27 cellular contexts compared by ENCODE assay signal in genomic region chr9:15373881-15374280, GRCh38. TPM values are rescaled to one million over a fixed set of nuclear protein-coding genes. Genes with fewer than 3 reads are reported as not detected.
DNase-seq lines count a peak whose midpoint lies in the region; ATAC-seq, FAIRE-seq and TF ChIP-seq lines count a peak whose summit lies in the region.
"Had no signal": no experiment of that assay in that cellular context is flagged by ENCODE, and none has a peak within 500 bp of the region (broad histone marks: within the 10 kb centered on the region; RNA-seq: fewer than 3 reads in every experiment).

No MANE protein-coding gene starts in this region.

- in situ Hi-C loops in K562 (cut with MboI): no loop called here

- no peaks in the 10 kb centered on the region for H3K9me1 ChIP-seq in K562 (ENCODE audit: control insufficient read depth, insufficient read depth, low read length)

- no peaks in the 10 kb centered on the region for H3K9me3 ChIP-seq in PC-9 (ENCODE audit: insufficient read depth, low read depth)
- no peaks in the 10 kb centered on the region for H3K9me3 ChIP-seq in K562 (replicated peaks; ENCODE audit: control insufficient read depth, insufficient read depth, low read depth, low read length)
- H3K9me3 ChIP-seq in lower lobe of right lung: no peaks in the 10 kb centered on the region
- no peaks in the 10 kb centered on the region for H3K9me3 ChIP-seq in thoracic aorta
- H3K9me3 ChIP-seq: Caco-2 had no signal

- no peaks in the 10 kb centered on the region for H3F3A ChIP-seq in PC-9 (ENCODE audit: insufficient read depth, low read depth)

- TF ChIP-seq CTCF in PC-9 (conservative IDR thresholded peaks at IDR 0.05) (no peak), K562 (IDR thresholded peaks at IDR 0.05 in 2 of 3, conservative IDR thresholded peaks at IDR 0.05 in 1 of 3; ENCODE audit: insufficient read depth in 2 of 3, low read depth in 1 of 3, low read length in 3 of 3) (no peak), lower lobe of right lung (IDR thresholded peaks at IDR 0.05) (no peak), thoracic aorta (IDR thresholded peaks at IDR 0.05) (no peak), glutamatergic neuron (IDR thresholded peaks at IDR 0.05; ENCODE audit: partially characterized antibody, unreplicated experiment) (no peak)

- 23% methylated on average over 2 of the region's 2 CpGs for WGBS in K562 (ENCODE audit: insufficient coverage, low coverage, missing lambda C conversion rate)

- no peak overlapping the region for H3K9ac ChIP-seq in K562 (ENCODE audit: insufficient read depth in 1 of 2, low read depth in 2 of 2, low read length in 2 of 2)
- H3K9ac ChIP-seq: KMS-11 had no signal

- H3K4me3 ChIP-seq in PC-9 (no peak overlapping the region), K562 (no peak overlapping the region), lower lobe of right lung (no peak overlapping the region), thoracic aorta (no peak overlapping the region)
- H3K4me3 ChIP-seq: heart left ventricle had no signal

- POLR2A ChIA-PET in PC-9 (lab: Charles Lee; ENCODE audit: unreplicated experiment) (no interaction called here), K562 (lab: Yijun Ruan, JAX) (no interaction called here)

- H3K27ac ChIP-seq in PC-9 (no peak overlapping the region), K562 (ENCODE audit: extremely low read depth, low read depth, low read length) (peak overlapping the region; percentile 15; the same call in 1 of the 3 replicates), lower lobe of right lung (peak overlapping the region; percentile 26), thoracic aorta (peak overlapping the region; percentile 38 to 51)
- H3K27ac ChIP-seq: brain microvascular endothelial cell, C4-2B, epithelial cell of prostate, heart left ventricle, KMS-11 had no signal

- TF ChIP-seq EP300 in K562 (IDR thresholded peaks at IDR 0.05; ENCODE audit: low read length): no peak

- no peaks in the 10 kb centered on the region for H3K36me3 ChIP-seq in PC-9 (ENCODE audit: low read depth)
- H3K36me3 ChIP-seq in K562 (ENCODE audit: control insufficient read depth, insufficient read depth, low read length): no peaks in the 10 kb centered on the region
- H3K36me3 ChIP-seq in lower lobe of right lung: no peaks in the 10 kb centered on the region
- H3K36me3 ChIP-seq in thoracic aorta: no peaks in the 10 kb centered on the region
- H3K36me3 ChIP-seq: brain microvascular endothelial cell, heart left ventricle had no signal

- no peak overlapping the region for H3K4me3 Mint-ChIP-seq in activated naive CD4-positive, alpha-beta T cell treated with anti-CD3 and anti-CD28 coated beads for 36 hours
- H3K4me3 Mint-ChIP-seq in glutamatergic neuron (ENCODE audit: unreplicated experiment): no peak overlapping the region
- H3K4me3 Mint-ChIP-seq: activated CD8-positive, alpha-beta T cell treated with anti-CD3 and anti-CD28 coated beads for 36 hours had no signal

- CTCF ChIA-PET in PC-9 (lab: Charles Lee) (interaction anchor here (0.5 to 0.7 kb wide), 2 partner anchors 22 to 958 kb away, joined by 3 read pairs; no protein-coding TSS in a partner anchor), K562 (lab: Yijun Ruan, JAX; ENCODE audit: low intra/inter-chr PET ratio) (no interaction called here)
- CTCF ChIA-PET in activated naive CD4-positive, alpha-beta T cell treated with anti-CD3 and anti-CD28 coated beads for 36 hours (lab: Charles Lee): no interaction called here

- no peaks in the 10 kb centered on the region for H3K9me2 ChIP-seq in PC-9 (ENCODE audit: insufficient read depth)

- no peak for DNase-seq in PC-9
- DNase-seq in K562 (ENCODE audit: extremely low read depth in 1 of 4, low spot score in 3 of 4): no peak
- DNase-seq in lower lobe of right lung: no peak
- DNase-seq in thoracic aorta (ENCODE audit: low spot score): no peak
- no peak for DNase-seq in activated naive CD4-positive, alpha-beta T cell (lab: John Stamatoyannopoulos, UW)
- DNase-seq in activated naive CD4-positive, alpha-beta T cell treated with anti-CD3 and anti-CD28 coated beads for 36 hours: no peak
- DNase-seq in glutamatergic neuron: no peak
- DNase-seq in activated effector memory CD4-positive, alpha-beta T cell treated with Interleukin-2 at 50 U/mL for 16 hours: no peak
- DNase-seq: activated CD8-positive, alpha-beta T cell treated with anti-CD3 and anti-CD28 coated beads for 36 hours; brain microvascular endothelial cell; Caco-2; DMS79; effector CD8-positive, alpha-beta T cell; heart left ventricle; NCI-H1436; NCI-H748 treated with DMSO at 0.1 percent for 48 hours; occipital lobe; small intestine; stimulated activated CD4-positive, alpha-beta T cell treated with anti-CD3 and anti-CD28 coated beads, Interleukin-1b, Interleukin-23, amount 100 ng/mL, for 48 hours had no signal

- H3K79me2 ChIP-seq in PC-9 (ENCODE audit: low read depth) (no peaks in the 10 kb centered on the region), K562 (ENCODE audit: control insufficient read depth, insufficient read depth, low read length) (no peaks in the 10 kb centered on the region)

- peak overlapping the region; percentile 58; the same call in 1 of the 2 replicates for H2AFZ ChIP-seq in PC-9
- peak overlapping the region; percentile 55; the same call in 1 of the 2 replicates for H2AFZ ChIP-seq in K562 (ENCODE audit: low read depth, low read length)

- no peak for TF ChIP-seq POLR2A in K562 (conservative IDR thresholded peaks at IDR 0.05)

- FAIRE-seq in K562 (lab: Jason Lieb, UNC): no peak
- FAIRE-seq: colon, GM18507, HTR-8/SVneo, small intestine had no signal

- H3K4me1 ChIP-seq in PC-9 (replicated peaks; ENCODE audit: insufficient read depth) (peaks cover 11% of the 10 kb centered on the region), K562 (replicated peaks in 1 of 2; ENCODE audit: control insufficient read depth in 2 of 2, insufficient read depth in 2 of 2, low read length in 2 of 2) (no peaks in the 10 kb centered on the region; a peak in 1 of 5 replicates), lower lobe of right lung (no peaks in the 10 kb centered on the region), thoracic aorta (ENCODE audit: control insufficient read depth in 1 of 2, low read depth in 2 of 2) (peaks cover 7 to 39% of the 10 kb centered on the region in 2 donors)

- BruUV-seq in PC-9 (replicated peaks; lab: Mats Ljungman, UMichigan) (no TSS peak), K562 (replicated peaks; lab: Mats Ljungman, UMichigan) (no TSS peak)

- H3K9me3 Mint-ChIP-seq in activated naive CD4-positive, alpha-beta T cell treated with anti-CD3 and anti-CD28 coated beads for 36 hours: peaks cover 5% of the 10 kb centered on the region
- H3K9me3 Mint-ChIP-seq in glutamatergic neuron (ENCODE audit: unreplicated experiment): peaks cover 6% of the 10 kb centered on the region
- H3K9me3 Mint-ChIP-seq: activated CD8-positive, alpha-beta T cell treated with anti-CD3 and anti-CD28 coated beads for 36 hours; activated T-helper 2 cell treated with anti-CD3 and anti-CD28 coated beads, Interferon-gamma antibody, Interleukin-2, Interleukin-4, amounts not matched to agents 10 μg/mL and 5 μg/mL and 100 μg/mL, durations not matched to agents 14 hours and 24 hours and 36 hours had no signal

- H4K20me1 ChIP-seq in PC-9 (ENCODE audit: insufficient read depth) (no peaks in the 10 kb centered on the region), K562 (replicated peaks; ENCODE audit: control insufficient read depth, insufficient read depth, low read length) (no peaks in the 10 kb centered on the region)

- no peaks in the 10 kb centered on the region for H3K27me3 Mint-ChIP-seq in activated naive CD4-positive, alpha-beta T cell treated with anti-CD3 and anti-CD28 coated beads for 36 hours (ENCODE audit: low read depth)
- H3K27me3 Mint-ChIP-seq in glutamatergic neuron (ENCODE audit: unreplicated experiment): no peaks in the 10 kb centered on the region

- intact Hi-C loops in PC-9 (cut with micrococcal nuclease; ENCODE audit: unreplicated experiment) (no loop called here), K562 (cut with micrococcal nuclease) (no loop called here), lower lobe of right lung (cut with DNase I) (no loop called here)
- intact Hi-C loops in activated naive CD4-positive, alpha-beta T cell treated with anti-CD3 and anti-CD28 coated beads for 36 hours (cut with micrococcal nuclease): no loop called here

- no peaks in the 10 kb centered on the region for H3K4me1 Mint-ChIP-seq in activated naive CD4-positive, alpha-beta T cell treated with anti-CD3 and anti-CD28 coated beads for 36 hours (ENCODE audit: low read depth)
- no peaks in the 10 kb centered on the region for H3K4me1 Mint-ChIP-seq in glutamatergic neuron (ENCODE audit: low read depth, unreplicated experiment)

- H3K4me2 ChIP-seq in PC-9 (no peak overlapping the region), K562 (ENCODE audit: insufficient read depth, low read length) (no peak overlapping the region)
- H3K4me2 ChIP-seq: KMS-11 had no signal

- H3K27me3 ChIP-seq in PC-9 (ENCODE audit: insufficient read depth, low read depth) (no peaks in the 10 kb centered on the region), K562 (ENCODE audit: control insufficient read depth in 2 of 2, insufficient read depth in 2 of 2, low read length in 2 of 2) (no peaks in the 10 kb centered on the region), lower lobe of right lung (ENCODE audit: low read depth) (no peaks in the 10 kb centered on the region), thoracic aorta (replicated peaks; ENCODE audit: insufficient read depth) (no peaks in the 10 kb centered on the region)
- H3K27me3 ChIP-seq: brain microvascular endothelial cell had no signal

- no peak for TF ChIP-seq RAD21 in K562 (CRISPR knock-in tag; conservative IDR thresholded peaks at IDR 0.05 in 1 of 2, IDR thresholded peaks at IDR 0.05 in 1 of 2)

- H3K27ac Mint-ChIP-seq in activated naive CD4-positive, alpha-beta T cell treated with anti-CD3 and anti-CD28 coated beads for 36 hours: no peak overlapping the region
- H3K27ac Mint-ChIP-seq in glutamatergic neuron (ENCODE audit: unreplicated experiment): no peak overlapping the region
- H3K27ac Mint-ChIP-seq: activated CD8-positive, alpha-beta T cell treated with anti-CD3 and anti-CD28 coated beads for 36 hours; activated T-helper 2 cell treated with anti-CD3 and anti-CD28 coated beads, Interferon-gamma antibody, Interleukin-2, Interleukin-4, amounts not matched to agents 10 μg/mL and 5 μg/mL and 100 μg/mL, durations not matched to agents 14 hours and 24 hours and 36 hours had no signal

- no peak for ATAC-seq in K562
- no peak for ATAC-seq in lower lobe of right lung
- ATAC-seq in thoracic aorta (ENCODE audit: insufficient number of reproducible peaks, low FRiP score, low read depth): no peak
- ATAC-seq: activated CD4-positive, CD25-positive, alpha-beta regulatory T cell treated with anti-CD3 and anti-CD28 coated beads, Interleukin-2, amount 50 U/mL, for 24 hours; activated CD8-positive, alpha-beta T cell treated with anti-CD3 and anti-CD28 coated beads for 36 hours; heart left ventricle had no signal

- H3K36me3 Mint-ChIP-seq in activated naive CD4-positive, alpha-beta T cell treated with anti-CD3 and anti-CD28 coated beads for 36 hours (ENCODE audit: low read depth): no peaks in the 10 kb centered on the region
- H3K36me3 Mint-ChIP-seq in glutamatergic neuron (ENCODE audit: unreplicated experiment): peaks cover 8% of the 10 kb centered on the region

RNA-seq across cellular contexts. Expression of gene SNAPC3, which starts 48.8 kb away (rescaled TPM):
- total RNA-seq in PC-9 (2021) (11.3 and 13.7 TPM in 2 replicates), K562 (2014; rRNA removed) (20.4 and 21.9 TPM in 2 replicates), K562 (2014; rRNA removed; fragmentation: Illumina TruSeq; extraction: Trizol) (19.3 and 20.5 TPM in 2 replicates), K562 (2015; rRNA removed; fragmentation: Illumina TruSeq; extraction: Trizol) (19.8 and 19.9 TPM in 2 replicates), K562 (2021) (13.4 and 16.0 TPM in 2 replicates), lower lobe of right lung (30.7 TPM), thoracic aorta (10 to 100 TPM; 39.4 to 46.5 TPM), glutamatergic neuron (ENCODE audit: unreplicated experiment) (104 TPM)
- total RNA-seq in K562 (2011; cell fraction: chromatin; rRNA removed; ENCODE audit: low replicate concordance): 30.6 and 85.4 TPM in 2 replicates
- 16.7 and 19.3 TPM in 2 replicates for total RNA-seq in K562 (2011; cell fraction: nucleolus; rRNA removed)
- total RNA-seq in K562 (2011; cell fraction: nucleoplasm; rRNA removed): 31.8 and 43.8 TPM in 2 replicates
- polyA plus RNA-seq in K562 (2011; rRNA removed) (34.2 and 38.9 TPM in 2 replicates), K562 (2014; fragmentation: Illumina TruSeq; extraction: Trizol) (16.9 and 23.9 TPM in 2 replicates), K562 (2014; fragmentation: Nextera tagmentation; extraction: Ambion mirVana) (1 to 10 TPM; 2.3 to 3.4 TPM), K562 (2014; rRNA removed) (17.6 and 21.4 TPM in 2 replicates)
- polyA plus RNA-seq in K562 (2011; cell fraction: cytosol; rRNA removed): 8.8 and 18.8 TPM in 2 replicates
- 23.9 and 32.3 TPM in 2 replicates for polyA plus RNA-seq in K562 (2011; cell fraction: nucleus; rRNA removed)
- polyA plus RNA-seq in K562 (2012): 13.3 and 16.8 TPM in 2 replicates
- 36.4 and 41.7 TPM in 2 replicates for polyA minus RNA-seq in K562 (2011; rRNA and poly(A)+ RNA removed)
- 14.5 and 15.0 TPM in 2 replicates for polyA minus RNA-seq in K562 (2011; cell fraction: cytosol; rRNA and poly(A)+ RNA removed)
- polyA minus RNA-seq in K562 (2011; cell fraction: nucleus; rRNA and poly(A)+ RNA removed): 18.2 and 34.2 TPM in 2 replicates
- total RNA-seq in activated naive CD4-positive, alpha-beta T cell treated with anti-CD3 and anti-CD28 coated beads for 36 hours: 10 to 100 TPM; 30.6 to 32.8 TPM
